ENCODE assay signal across 8 cellular contexts in the genomic region with DNA sequence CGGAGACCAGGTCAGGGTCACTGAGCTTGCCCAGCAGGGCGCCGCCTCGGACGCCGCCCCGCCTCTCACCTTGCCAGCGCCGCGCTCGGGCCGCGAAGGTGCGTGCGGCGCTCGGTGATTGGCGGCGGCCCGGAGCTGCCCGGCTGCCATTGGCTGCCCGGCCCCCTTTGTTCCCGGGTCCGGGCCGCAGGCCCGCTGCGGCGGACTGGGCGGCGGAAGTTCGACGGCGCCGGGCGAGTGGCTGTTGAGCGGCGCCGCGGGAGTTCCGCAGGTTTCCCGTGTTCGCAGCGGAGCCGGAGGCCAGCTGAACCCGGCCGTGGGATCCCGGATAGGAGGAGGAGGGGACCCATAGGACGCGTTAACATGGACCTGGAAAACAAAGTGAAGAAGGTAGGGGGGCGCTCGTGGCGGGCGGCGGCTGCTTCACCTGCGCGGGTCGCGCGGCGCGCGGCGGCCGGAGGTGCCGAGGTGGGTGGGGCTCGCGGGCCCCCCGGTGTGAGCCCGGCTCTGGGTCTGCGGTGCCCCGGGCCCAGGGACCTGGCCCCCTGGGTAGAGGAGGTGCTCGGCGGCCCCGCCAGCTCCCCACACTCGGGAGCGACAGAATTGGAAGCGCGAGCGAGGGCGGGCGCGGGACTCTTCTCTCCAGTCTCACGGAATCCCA. TPM values are rescaled to one million over a fixed set of nuclear protein-coding genes. Genes with fewer than 3 reads are reported as not detected.
DNase-seq lines count a peak whose midpoint lies in the region; ATAC-seq, FAIRE-seq and TF ChIP-seq lines count a peak whose summit lies in the region.

TES (plus strand) TSS at position 195 of the 661 bp plus-strand sequence; CDS start at position 364, 169 bp downstream.

- peak within 1 kb of the TSS; percentile 86 for H3K4me3 ChIP-seq in CD8-positive, alpha-beta T cell (ENCODE audit: low read depth, low read length)
- H3K4me3 ChIP-seq in SJCRH30 (peak within 1 kb of the TSS; percentile 58), psoas muscle (peak within 1 kb of the TSS; percentile 76)

- H3K9me3 ChIP-seq in CD8-positive, alpha-beta T cell (ENCODE audit: low read length), result no peaks in the 10 kb centered on the region
- H3K9me3 ChIP-seq in SJCRH30 (replicated peaks) (no peaks in the 10 kb centered on the region), psoas muscle (no peaks in the 10 kb centered on the region)

- peak within 1 kb of the TSS; percentile 93 for H3K27ac ChIP-seq in CD8-positive, alpha-beta T cell (ENCODE audit: low read depth, low read length)
- peak within 1 kb of the TSS; percentile 77 for H3K27ac ChIP-seq in SJCRH30
- peak within 1 kb of the TSS; percentile 80 for H3K27ac ChIP-seq in psoas muscle

- peaks cover 15% of the 10 kb centered on the region for H3K36me3 Mint-ChIP-seq in CD8-positive, alpha-beta T cell

- POLR2A ChIA-PET in CD8-positive, alpha-beta T cell (lab: Charles Lee), result interaction anchor here (0.7 to 2.5 kb wide), 12 partner anchors 9 to 46 kb away, joined by 3 to 9 read pairs (median 4); no protein-coding TSS in a partner anchor

- peak within 1 kb of the TSS; percentile 99 for H3K27ac Mint-ChIP-seq in CD8-positive, alpha-beta T cell

- ATAC-seq in CD8-positive, alpha-beta T cell, result peak; percentile 24
- ATAC-seq in GM19397 (IDR thresholded peaks at IDR 0.05; ENCODE audit: unreplicated experiment) (peak; percentile 89), HG03558 (IDR thresholded peaks at IDR 0.05; ENCODE audit: extremely low read depth, unreplicated experiment) (peak; percentile 59), Right ventricle myocardium superior (ENCODE audit: poor library complexity) (peak; percentile 92), psoas muscle (peak; percentile 51 to 60 (median 56))

- H3K9me3 Mint-ChIP-seq in CD8-positive, alpha-beta T cell, result peaks cover 4% of the 10 kb centered on the region

- DNase-seq in CD8-positive, alpha-beta T cell, result peak; percentile 25 to 79 (median 45)
- DNase-seq in SJCRH30, result peak; percentile 25 to 48
- DNase-seq in activated gamma-delta T cell treated with anti-CD3 and anti-CD28 coated beads, Interleukin-2, amount 50 U/mL, for 16 hours (ENCODE audit: low read depth), result peak; percentile 38
- peak; percentile 81 for DNase-seq in Right ventricle myocardium superior
- peak; percentile 48 to 70 for DNase-seq in psoas muscle
- no peak for DNase-seq in H54 (ENCODE audit: insufficient read length, low spot score)

- CTCF ChIA-PET in CD8-positive, alpha-beta T cell (lab: Charles Lee), result interaction anchor here (0.7 to 5.8 kb wide), 12 partner anchors 8 to 316 kb away, joined by 3 to 63 read pairs (median 4); no protein-coding TSS in a partner anchor

- no peaks in the 10 kb centered on the region for H3K27me3 Mint-ChIP-seq in CD8-positive, alpha-beta T cell (ENCODE audit: low read depth)

- WGBS in psoas muscle, 3 donors, result 2% methylated on average over 65 to 83 of the region's 83 CpGs

- H3K4me1 ChIP-seq in CD8-positive, alpha-beta T cell (ENCODE audit: insufficient read depth, low read length), result peaks cover 42% of the 10 kb centered on the region
- H3K4me1 ChIP-seq in SJCRH30 (peaks cover 18% of the 10 kb centered on the region), psoas muscle (no peaks in the 10 kb centered on the region)

- H3K4me1 Mint-ChIP-seq in CD8-positive, alpha-beta T cell (ENCODE audit: low read depth), result peaks cover 50% of the 10 kb centered on the region

- FAIRE-seq in H54 (lab: Jason Lieb, UNC), result no peak

- no peak for TF ChIP-seq POLR2A in H54 (IDR thresholded peaks at IDR 0.05; ENCODE audit: low read depth, low read length)

- peak within 1 kb of the TSS; percentile 98 for H3K4me3 Mint-ChIP-seq in CD8-positive, alpha-beta T cell

- intact Hi-C loops in CD8-positive, alpha-beta T cell (cut with DNase I, micrococcal nuclease), result loop anchor here (1.0 to 10.0 kb wide), 4 partner anchors 26 to 1974 kb away; partner anchors contain the start of genes CAPZA2 (in 1 of the 2), LSM8 (in 1 of the 2) and MDFIC (in 1 of the 2)
- intact Hi-C loops in Right ventricle myocardium superior (cut with DNase I) (no loop called here), psoas muscle (cut with DNase I) (no loop called here)

- no peaks in the 10 kb centered on the region for H3K27me3 ChIP-seq in CD8-positive, alpha-beta T cell (ENCODE audit: insufficient read depth, low read length)
- H3K27me3 ChIP-seq in SJCRH30, result no peaks in the 10 kb centered on the region
- peaks cover 0 to 29% (median 11%) of the 10 kb centered on the region in 3 donors for H3K27me3 ChIP-seq in psoas muscle (ENCODE audit: insufficient read depth in 3 of 3, low read length in 2 of 3)

- no peaks in the 10 kb centered on the region for H3K36me3 ChIP-seq in CD8-positive, alpha-beta T cell (ENCODE audit: insufficient read depth, low read length)
- no peaks in the 10 kb centered on the region for H3K36me3 ChIP-seq in SJCRH30
- H3K36me3 ChIP-seq in psoas muscle (ENCODE audit: insufficient read depth in 1 of 2, low read depth in 1 of 2), result no peaks in the 10 kb centered on the region

- TF ChIP-seq CTCF in CD8-positive, alpha-beta T cell (IDR thresholded peaks at IDR 0.05), result no peak
- no peak for TF ChIP-seq CTCF in psoas muscle (IDR thresholded peaks at IDR 0.05)

RNA-seq across cellular contexts. Expression of gene TES, which starts in this region (rescaled TPM):
- total RNA-seq in CD8-positive, alpha-beta T cell, result 10 to 100 TPM; 75.8 to 78.5 TPM
- 20.6 and 20.8 TPM in 2 replicates for total RNA-seq in SJCRH30 (2014; rRNA removed; shearing (Covaris generic))
- total RNA-seq in Right ventricle myocardium superior (19.0 TPM), psoas muscle (1 to 10 TPM; 3.4 to 8.1 (median 6.3) TPM)
- 1 to 10 TPM; 2.9 to 6.7 (median 4.2) TPM for polyA plus RNA-seq in psoas muscle

Comparison
In these comparisons a context has a peak if more than half of its experiments do, and no peak if none do; other contexts are left out.
1. ATAC-seq: peak in every context shown above with its lines; median percentile 92 in Right ventricle myocardium superior; 89 in GM19397; 59 in HG03558; 56 in psoas muscle; 24 in CD8-positive, alpha-beta T cell.
2. intact Hi-C loops: an anchor here in CD8-positive, alpha-beta T cell (1.0 to 10.0 kb wide); none called in Right ventricle myocardium superior and psoas muscle.